ENCODE assay signal across 5 cellular contexts in genomic region chr9:102652471-102652870, GRCh38.
"Had no signal": no experiment of that assay in that cellular context is flagged by ENCODE, and none has a peak within 500 bp of the region (broad histone marks: within the 10 kb centered on the region; RNA-seq: fewer than 3 reads in every experiment).

No MANE protein-coding gene starts in this region.

- DNase-seq: IMR-90, KBM-7, KG1 had no signal

- ATAC-seq: HepG2, K562 had no signal
